8 cellular contexts compared by ENCODE assay signal in the genomic region with DNA sequence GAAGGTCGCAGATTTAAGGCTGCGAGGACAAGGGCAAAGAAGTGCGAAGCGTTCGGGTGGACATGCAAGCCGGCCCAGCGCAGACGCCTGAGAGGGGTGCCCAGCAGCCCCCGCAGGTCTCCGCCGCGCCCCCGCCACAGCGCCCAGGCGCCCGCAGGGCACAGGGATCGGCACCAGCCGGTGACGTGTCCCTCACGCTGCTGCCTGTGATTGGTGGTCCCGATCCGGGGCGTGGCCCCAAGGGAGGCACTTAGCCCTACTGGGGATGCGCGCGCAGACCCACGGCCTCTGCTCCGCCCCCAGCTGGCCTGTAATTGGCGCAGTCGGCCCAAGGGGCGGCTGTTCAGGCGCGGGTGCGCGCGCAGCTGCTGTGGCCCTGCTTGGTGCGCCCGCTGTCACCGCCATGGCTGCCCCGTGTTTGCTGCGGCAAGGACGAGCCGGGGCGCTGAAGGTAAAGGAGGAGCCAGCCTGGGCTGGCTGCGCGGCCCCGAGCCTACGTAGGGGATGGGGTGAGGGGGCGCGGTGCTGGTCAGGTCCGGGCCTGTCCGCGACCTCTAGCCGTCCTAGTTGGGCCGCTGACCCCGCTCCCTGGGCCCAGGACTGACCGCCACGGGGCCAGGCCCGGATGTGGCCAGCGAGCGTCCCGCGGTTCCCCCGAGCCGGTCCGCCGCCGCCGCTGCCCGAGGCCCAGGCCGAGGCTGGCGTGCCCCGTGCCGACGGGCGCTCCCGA. TPM values are rescaled to one million over a fixed set of nuclear protein-coding genes. Genes with fewer than 3 reads are reported as not detected.
A peak's percentile ranks its signal among the peaks of the same experiment; 100 is the strongest.
DNase-seq lines count a peak whose midpoint lies in the region; ATAC-seq and TF ChIP-seq lines count a peak whose summit lies in the region.

A gene (plus strand): TSS at position 379 of the 730 bp plus-strand sequence. CDS start 25 bp downstream, at position 404.

- no peaks in the 10 kb centered on the region for H3K9me3 ChIP-seq in mucosa of descending colon

- H3K4me1 Mint-ChIP-seq in IgD-negative memory B cell, result peaks cover 6 to 12% (median 9%) of the 10 kb centered on the region in 3 donors

- H3K27ac Mint-ChIP-seq in IgD-negative memory B cell, result peak within 1 kb of the TSS; percentile 34 to 94 (median 76)

- H3K36me3 Mint-ChIP-seq in IgD-negative memory B cell, result peaks cover 8% of the 10 kb centered on the region

- peak; percentile 93 for DNase-seq in DMS 273 treated with DMSO at 0.1 percent for 48 hours (lab: John Stamatoyannopoulos, UW)
- DNase-seq in OCI-M2 (lab: John Stamatoyannopoulos, UW; ENCODE audit: unreplicated experiment), result peak; percentile 100
- peak; percentile 99 for DNase-seq in activated T-cell treated with anti-CD3 and anti-CD28 coated beads for 4 hours
- peak; percentile 99 for DNase-seq in epithelial cell of esophagus (ENCODE audit: low read depth)
- peak; percentile 100 for DNase-seq in mucosa of descending colon
- peak; percentile 100 for DNase-seq in stimulated activated CD8-positive, alpha-beta memory T cell treated with anti-CD3 and anti-CD28 coated beads, Interleukin-4, amount 100 ng/mL, for 24 hours (ENCODE audit: low read depth)

- no peaks in the 10 kb centered on the region for H3K27me3 Mint-ChIP-seq in IgD-negative memory B cell

- intact Hi-C loops in mucosa of descending colon (cut with DNase I, micrococcal nuclease), result no loop called here

- no peaks in the 10 kb centered on the region for H3K4me1 ChIP-seq in mucosa of descending colon (ENCODE audit: low read depth)

- H3K36me3 ChIP-seq in mucosa of descending colon (ENCODE audit: low read depth), result no peaks in the 10 kb centered on the region

- no peaks in the 10 kb centered on the region for H3K9me3 Mint-ChIP-seq in IgD-negative memory B cell

- peak within 1 kb of the TSS; percentile 97 for H3K4me3 ChIP-seq in epithelial cell of esophagus (ENCODE audit: low read length)
- peak within 1 kb of the TSS; percentile 76 for H3K4me3 ChIP-seq in mucosa of descending colon

- H3K4me3 Mint-ChIP-seq in IgD-negative memory B cell, result peak within 1 kb of the TSS; percentile 82 to 95 (median 90)

- TF ChIP-seq CTCF in epithelial cell of esophagus (IDR thresholded peaks at IDR 0.05; ENCODE audit: insufficient read depth, low read depth, low read length, missing control alignments), result no peak
- TF ChIP-seq CTCF in mucosa of descending colon (IDR thresholded peaks at IDR 0.05), result peak; percentile 25

- ATAC-seq in GM21529 (IDR thresholded peaks at IDR 0.05; ENCODE audit: unreplicated experiment) (peak; percentile 86), mucosa of descending colon (peak; percentile 97)

RNA-seq across cellular contexts. Expression of the gene that starts here (rescaled TPM):
- polyA plus RNA-seq in IgD-negative memory B cell, result 17.4 TPM
- total RNA-seq in mucosa of descending colon, result 10 to 100 TPM; 36.9 to 54.4 (median 38.5) TPM

Comparison
In these comparisons a context has a peak if more than half of its experiments do, and no peak if none do; other contexts are left out.
1. Peak in every context shown above with its lines: DNase-seq, ATAC-seq and H3K4me3 ChIP-seq.